12 cellular contexts compared by ENCODE assay signal in genomic region chr4:6333301-6334202, GRCh38.
DNase-seq lines count a peak whose midpoint lies in the region; ATAC-seq, FAIRE-seq and TF ChIP-seq lines count a peak whose summit lies in the region.
"Had no signal": no experiment of that assay in that cellular context is flagged by ENCODE, and none has a peak within 500 bp of the region (broad histone marks: within the 10 kb centered on the region; RNA-seq: fewer than 3 reads in every experiment).

No MANE protein-coding gene starts in this region.

- no peaks in the 10 kb centered on the region for H3K36me3 ChIP-seq in right lobe of liver
- H3K36me3 ChIP-seq: BLaER1 treated with 17β-estradiol and CSF1 and Interleukin-3, amounts not matched to agents 10 nM and 100 nM had no signal

- H3K9me3 ChIP-seq in right lobe of liver: no peaks in the 10 kb centered on the region

- TF ChIP-seq POLR2A in right lobe of liver (IDR thresholded peaks at IDR 0.05) (no peak), GM12891 (IDR thresholded peaks at IDR 0.05; ENCODE audit: low read depth, low read length) (no peak)

- no peak overlapping the region for H3K4me3 ChIP-seq in WI38 (ENCODE audit: low read depth, low read length)
- H3K4me3 ChIP-seq in right lobe of liver: no peak overlapping the region
- H3K4me3 ChIP-seq: BLaER1 treated with 17β-estradiol and CSF1 and Interleukin-3, amounts not matched to agents 10 nM and 100 nM had no signal

- ATAC-seq in right lobe of liver: no peak
- ATAC-seq in GM19328 (IDR thresholded peaks at IDR 0.05; ENCODE audit: unreplicated experiment): no peak

- no peaks in the 10 kb centered on the region for H3K4me1 ChIP-seq in right lobe of liver

- peak; percentile 30 for TF ChIP-seq CTCF in GM13976 (IDR thresholded peaks at IDR 0.05; ENCODE audit: borderline replicate concordance, control extremely low read depth, extremely low read depth, insufficient read depth, missing control alignments)
- peak; percentile 62 for TF ChIP-seq CTCF in WI38 (IDR thresholded peaks at IDR 0.05; ENCODE audit: low read depth, low read length)
- TF ChIP-seq CTCF in right lobe of liver (IDR thresholded peaks at IDR 0.05): peak; percentile 19 to 48 (median 36)

- no peak for FAIRE-seq in GM12891 (lab: Jason Lieb, UNC)
- FAIRE-seq: TTC549 had no signal

- H3K27me3 ChIP-seq in right lobe of liver: no peaks in the 10 kb centered on the region

- H3K27ac ChIP-seq in right lobe of liver: no peak overlapping the region
- H3K27ac ChIP-seq: BLaER1 treated with 17β-estradiol and CSF1 and Interleukin-3, amounts not matched to agents 10 nM and 100 nM had no signal

- 42% methylated on average over 4 of the region's 19 CpGs for WGBS in right lobe of liver (ENCODE audit: insufficient coverage, low coverage, low lambda C conversion rate, missing lambda C conversion rate)

- in situ Hi-C loops in GM13976 (cut with MboI; ENCODE audit: low sequenced_read_pairs, unreplicated experiment): no loop called here

- intact Hi-C loops in right lobe of liver (cut with DNase I): no loop called here

- DNase-seq in NCI-H146 (lab: John Stamatoyannopoulos, UW): peak; percentile 30
- no peak for DNase-seq in NCI-H146 treated with DMSO at 0.1 percent for 48 hours (lab: John Stamatoyannopoulos, UW; ENCODE audit: unreplicated experiment)
- DNase-seq in GM13976 (ENCODE audit: low spot score): no peak
- peak in 1 of 3 donors; percentile 44 for DNase-seq in right lobe of liver
- no peak for DNase-seq in putamen (ENCODE audit: low spot score)
- DNase-seq in GM12891 (ENCODE audit: insufficient read length, low spot score): no peak
- DNase-seq: KG1, naive B cell had no signal

TF ChIP-seq in GM12891, 5 proteins besides CTCF, POLR2A, EP300 and RAD21:
- TF ChIP-seq POLR2AphosphoS5 (IDR thresholded peaks at IDR 0.05; ENCODE audit: low read depth, low read length): no peak
- no peak for TF ChIP-seq TAF1 (IDR thresholded peaks at IDR 0.05; ENCODE audit: low read depth, low read length)
- TF ChIP-seq POU2F2 (IDR thresholded peaks at IDR 0.05; ENCODE audit: low read depth, low read length): no peak
- TF ChIP-seq PAX5 (IDR thresholded peaks at IDR 0.05; ENCODE audit: insufficient read depth, low read length, severe bottlenecking): no peak
- TF ChIP-seq SPI1 (IDR thresholded peaks at IDR 0.05; ENCODE audit: low read depth, low read length): no peak
TF ChIP-seq in GM12891: peak in this region for 0.
